6 cellular contexts compared by ENCODE assay signal in genomic region chr11:126268361-126268707, GRCh38. TPM values are rescaled to one million over a fixed set of nuclear protein-coding genes. Genes with fewer than 3 reads are reported as not detected.
A peak's percentile ranks its signal among the peaks of the same experiment; 100 is the strongest.
DNase-seq lines count a peak whose midpoint lies in the region; ATAC-seq and TF ChIP-seq lines count a peak whose summit lies in the region.

No MANE protein-coding gene starts in this region.

- H3K27me3 ChIP-seq in ACC112 (ENCODE audit: insufficient read depth, low read length), result no peaks in the 10 kb centered on the region
- no peaks in the 10 kb centered on the region for H3K27me3 ChIP-seq in colonic mucosa

- H3K27ac Mint-ChIP-seq in progenitor cell of endocrine pancreas, result peak overlapping the region; percentile 99

- H3K27ac ChIP-seq in ACC112 (ENCODE audit: low read depth, low read length) (peak overlapping the region; percentile 78), colonic mucosa (peak overlapping the region; percentile 85)

- peak; percentile 1 for ATAC-seq in HG02884 (IDR thresholded peaks at IDR 0.05; ENCODE audit: unreplicated experiment)

- H3K4me3 ChIP-seq in ACC112 (ENCODE audit: low read depth, low read length), result peak overlapping the region; percentile 97
- H3K4me3 ChIP-seq in colonic mucosa, result peak overlapping the region; percentile 72

- DNase-seq in colonic mucosa (no peak), progenitor cell of endocrine pancreas (ENCODE audit: low spot score, unreplicated experiment) (no peak), KG1 (lab: John Stamatoyannopoulos, UW) (no peak)
- DNase-seq in stimulated activated CD4-positive, alpha-beta T cell treated with anti-CD3 and anti-CD28 coated beads, Interleukin-4, amount 100 ng/mL, for 1 hour, result no peak

- H3K36me3 ChIP-seq in ACC112 (ENCODE audit: insufficient read depth, low read length) (peaks cover 35% of the 10 kb centered on the region), colonic mucosa (peaks cover 17% of the 10 kb centered on the region)

- H3K79me2 ChIP-seq in ACC112 (ENCODE audit: control insufficient read depth, insufficient read depth, low read length, unreplicated experiment), result peaks cover 41% of the 10 kb centered on the region

- peaks cover 18% of the 10 kb centered on the region for H3K4me1 ChIP-seq in ACC112 (ENCODE audit: control insufficient read depth, insufficient read depth, low read length, unreplicated experiment)
- H3K4me1 ChIP-seq in colonic mucosa, result peaks cover 5% of the 10 kb centered on the region

- TF ChIP-seq CTCF in colonic mucosa (IDR thresholded peaks at IDR 0.05) (no peak), progenitor cell of endocrine pancreas (IDR thresholded peaks at IDR 0.05; ENCODE audit: unreplicated experiment) (no peak)

- H3K4me1 Mint-ChIP-seq in progenitor cell of endocrine pancreas (ENCODE audit: low read depth), result peaks cover 19% of the 10 kb centered on the region

- peak overlapping the region; percentile 89 to 93 for H3K9ac ChIP-seq in colonic mucosa (ENCODE audit: low read depth in 2 of 2, low read length in 2 of 2)

- no peaks in the 10 kb centered on the region for H3K9me3 Mint-ChIP-seq in progenitor cell of endocrine pancreas (ENCODE audit: low read depth)

- intact Hi-C loops in colonic mucosa (cut with DNase I), result loop anchor here (5.0 kb wide), 1 partner anchor 56 kb away; the partner anchor contains the start of genes FAM118B and RPUSD4

- peak overlapping the region; percentile 47 for H2AFZ ChIP-seq in ACC112 (ENCODE audit: low read length, unreplicated experiment)

- no peaks in the 10 kb centered on the region for H3K27me3 Mint-ChIP-seq in progenitor cell of endocrine pancreas

- H3K9me3 ChIP-seq in colonic mucosa, result no peaks in the 10 kb centered on the region

- H3K36me3 Mint-ChIP-seq in progenitor cell of endocrine pancreas (ENCODE audit: insufficient read depth), result peaks cover 21% of the 10 kb centered on the region

- H3K4me3 Mint-ChIP-seq in progenitor cell of endocrine pancreas (ENCODE audit: low read depth), result peak overlapping the region; percentile 96

RNA-seq across cellular contexts. Expression of gene SRPRA, which starts 0.4 kb away (rescaled TPM):
- total RNA-seq in colonic mucosa (100 to 1,000 TPM in 1 of 2 donors, 10 to 100 TPM in 1; 75.8 to 102 TPM), progenitor cell of endocrine pancreas (79.2 and 80.9 TPM in 2 replicates)

RNA-seq across cellular contexts. Expression of gene FOXRED1, which starts 0.6 kb away (rescaled TPM):
- 10 to 100 TPM; 19.9 to 63.4 TPM for total RNA-seq in colonic mucosa
- total RNA-seq in progenitor cell of endocrine pancreas, result 63.8 and 64.7 TPM in 2 replicates

RNA-seq across cellular contexts. Expression of gene TIRAP, which starts 14.6 kb away (rescaled TPM):
- total RNA-seq in colonic mucosa, result 10 to 100 TPM; 16.4 to 17.8 TPM
- 12.8 and 14.3 TPM in 2 replicates for total RNA-seq in progenitor cell of endocrine pancreas

RNA-seq across cellular contexts. Expression of gene DCPS, which starts 35.5 kb away (rescaled TPM):
- total RNA-seq in colonic mucosa, result 10 to 100 TPM; 17.2 to 31.1 TPM
- total RNA-seq in progenitor cell of endocrine pancreas, result 14.1 and 17.9 TPM in 2 replicates

RNA-seq across cellular contexts. Expression of gene FAM118B, which starts 56.8 kb away (rescaled TPM):
- total RNA-seq in colonic mucosa, result 10 to 100 TPM; 57.9 to 58.3 TPM
- 32.4 and 35.2 TPM in 2 replicates for total RNA-seq in progenitor cell of endocrine pancreas
